In genomic region chr1:67555487-67556296, GRCh38 we compare ENCODE assay signal across 19 cellular contexts.
DNase-seq lines count a peak whose midpoint lies in the region; ATAC-seq, FAIRE-seq and TF ChIP-seq lines count a peak whose summit lies in the region.
"Had no signal": no experiment of that assay in that cellular context is flagged by ENCODE, and none has a peak within 500 bp of the region (broad histone marks: within the 10 kb centered on the region; RNA-seq: fewer than 3 reads in every experiment).

No MANE protein-coding gene starts in this region.

- ATAC-seq in PC-3 (no peak; the same call in 1 of the 2 replicates), HG03097 (IDR thresholded peaks at IDR 0.05; ENCODE audit: low FRiP score, unreplicated experiment) (no peak), GM19467 (IDR thresholded peaks at IDR 0.05; ENCODE audit: unreplicated experiment) (no peak)
- ATAC-seq: activated CD8-positive, alpha-beta memory T cell treated with anti-CD3 and anti-CD28 coated beads, Interleukin-2, amount 10 ng/mL, durations not matched to agents 7 days and 5 days; gastroesophageal sphincter; right cardiac atrium had no signal

- H3K4me2 ChIP-seq in GM23248 (ENCODE audit: unreplicated experiment) (no peak overlapping the region), PC-3 (ENCODE audit: low read length) (peak overlapping the region; percentile 78), keratinocyte (ENCODE audit: control insufficient read depth, extremely low read depth, insufficient read depth, low read depth, low read length) (peak overlapping the region; percentile 29), trophoblast cell (ENCODE audit: low read length) (no peak overlapping the region)

- H4K91ac ChIP-seq in trophoblast cell (ENCODE audit: low read depth, low read length), result no peak overlapping the region

- H4K20me1 ChIP-seq in GM23248 (ENCODE audit: insufficient read depth), result no peaks in the 10 kb centered on the region
- no peaks in the 10 kb centered on the region for H4K20me1 ChIP-seq in PC-3 (ENCODE audit: low read length)
- no peaks in the 10 kb centered on the region for H4K20me1 ChIP-seq in keratinocyte (ENCODE audit: control insufficient read depth, extremely low read depth, insufficient read depth, low read length)

- intact Hi-C loops in PC-3 (cut with micrococcal nuclease), result loop anchor here (1.0 to 5.0 kb wide), 3 partner anchors 21 to 277 kb away; partner anchors contain the start of gene GNG12

- DNase-seq in GM23248, result no peak
- no peak for DNase-seq in PC-3
- DNase-seq in keratinocyte (ENCODE audit: low read depth, low spot score), result no peak
- DNase-seq in trophoblast cell, result peak; percentile 85 to 90
- no peak for DNase-seq in stimulated activated CD4-positive, alpha-beta T cell treated with anti-CD3 and anti-CD28 coated beads, Interleukin-2, amount 100 ng/mL, for 24 hours
- DNase-seq: activated CD8-positive, alpha-beta memory T cell treated with anti-CD3 and anti-CD28 coated beads, Interleukin-2, amount 10 ng/mL, durations not matched to agents 7 days and 5 days; activated gamma-delta T cell; DMS79; KG1; NCI-H1048; NCI-H2171 treated with DMSO at 0.1 percent for 48 hours; NK-92 treated with Interleukin-12 subunit alpha and Interleukin-12 subunit beta, amount 100 ng/mL, for 24 hours; right cardiac atrium; Right ventricle myocardium superior; stimulated activated CD4-positive, alpha-beta T cell treated with anti-CD3 and anti-CD28 coated beads, Interleukin-2, amount 100 ng/mL, for 48 hours had no signal

- no peak overlapping the region for H2BK120ac ChIP-seq in trophoblast cell (ENCODE audit: insufficient read depth, low read length, poor library complexity)

- H4K12ac ChIP-seq in trophoblast cell (ENCODE audit: low read depth, low read length), result no peak overlapping the region

- H3F3A ChIP-seq in GM23248 (ENCODE audit: insufficient read depth) (peaks cover 19% of the 10 kb centered on the region), PC-3 (ENCODE audit: low read length, unreplicated experiment) (peaks cover 5% of the 10 kb centered on the region)

- CTCF ChIA-PET in PC-3 (lab: Charles Lee), result interaction anchor here (0.6 to 1.5 kb wide), 3 partner anchors 20 to 208 kb away, joined by 3 to 6 read pairs (median 4); no protein-coding TSS in a partner anchor

- H3K79me1 ChIP-seq in trophoblast cell (ENCODE audit: low read length), result peaks cover 2% of the 10 kb centered on the region

- TF ChIP-seq CTCF in PC-3 (conservative IDR thresholded peaks at IDR 0.05; ENCODE audit: low read depth, low read length) (no peak), keratinocyte (optimal IDR thresholded peaks at IDR 0.05 in 1 of 3, IDR thresholded peaks at IDR 0.05 in 1 of 3, conservative IDR thresholded peaks at IDR 0.05 in 1 of 3; ENCODE audit: extremely low read depth in 1 of 3, insufficient read depth in 2 of 3, low read length in 3 of 3) (no peak)

- H3K9me3 ChIP-seq in GM23248 (ENCODE audit: low read depth) (no peaks in the 10 kb centered on the region), PC-3 (ENCODE audit: low read length) (no peaks in the 10 kb centered on the region), keratinocyte (ENCODE audit: control insufficient read depth, low read depth, low read length) (no peaks in the 10 kb centered on the region), trophoblast cell (ENCODE audit: insufficient read depth, low read depth, low read length) (no peaks in the 10 kb centered on the region)
- H3K9me3 ChIP-seq: gastroesophageal sphincter, neutrophil had no signal

- 72 to 75% methylated on average over 14 of the region's 14 CpGs for WGBS in GM23248 (ENCODE audit: low coverage in 1 of 2, low lambda C conversion rate in 2 of 2, missing lambda C conversion rate in 2 of 2), 2 experiments
- WGBS in trophoblast cell (ENCODE audit: extremely low coverage, insufficient coverage, insufficient read length), result no CpG with 5 or more reads among the region's 14 CpGs

- dilution Hi-C loops in keratinocyte (cut with MboI; ENCODE audit: extremely low pct_ligation_motif_present, low sequenced_read_pairs), result no loop called here

- H3K4me3 ChIP-seq in GM23248 (no peak overlapping the region), PC-3 (ENCODE audit: low read length) (no peak overlapping the region), keratinocyte (ENCODE audit: control insufficient read depth in 2 of 3, extremely low read depth in 1 of 3, insufficient read depth in 2 of 3, low read depth in 1 of 3, low read length in 3 of 3) (no peak overlapping the region), trophoblast cell (ENCODE audit: low read depth, low read length) (no peak overlapping the region)
- H3K4me3 ChIP-seq: gastroesophageal sphincter had no signal

- H3K27ac ChIP-seq in GM23248 (no peak overlapping the region), PC-3 (ENCODE audit: low read length) (peak overlapping the region; percentile 86), keratinocyte (ENCODE audit: control insufficient read depth, insufficient read depth, low read length) (peak overlapping the region; percentile 51), trophoblast cell (ENCODE audit: low read depth, low read length) (no peak overlapping the region)
- H3K27ac ChIP-seq: gastroesophageal sphincter, neutrophil had no signal

- no peak overlapping the region for H3K4ac ChIP-seq in trophoblast cell (ENCODE audit: low read depth, low read length)

- H4K8ac ChIP-seq in trophoblast cell (ENCODE audit: low read depth, low read length), result no peak overlapping the region

- H3K23ac ChIP-seq in trophoblast cell (ENCODE audit: low read length), result no peak overlapping the region

- H3K36me3 ChIP-seq in GM23248 (ENCODE audit: low read depth), result no peaks in the 10 kb centered on the region
- H3K36me3 ChIP-seq in PC-3 (ENCODE audit: low read depth, low read length), result no peaks in the 10 kb centered on the region
- H3K36me3 ChIP-seq in keratinocyte (ENCODE audit: control insufficient read depth in 2 of 2, extremely low read depth in 1 of 2, insufficient read depth in 2 of 2, low read length in 2 of 2), result no peaks in the 10 kb centered on the region
- H3K36me3 ChIP-seq in trophoblast cell (ENCODE audit: control insufficient read depth in 1 of 2, insufficient read depth in 2 of 2, low read length in 2 of 2), result no peaks in the 10 kb centered on the region
- H3K36me3 ChIP-seq: gastroesophageal sphincter, neutrophil had no signal

- peaks cover 10% of the 10 kb centered on the region for H3K4me1 ChIP-seq in GM23248 (ENCODE audit: insufficient read depth)
- H3K4me1 ChIP-seq in PC-3 (ENCODE audit: insufficient read depth, low read length), result peaks cover 42% of the 10 kb centered on the region
- H3K4me1 ChIP-seq in keratinocyte (ENCODE audit: control insufficient read depth, extremely low read depth, insufficient read depth, low read length), result peaks cover 40% of the 10 kb centered on the region
- peaks cover 14 to 17% of the 10 kb centered on the region in 2 experiments for H3K4me1 ChIP-seq in trophoblast cell (ENCODE audit: control insufficient read depth in 1 of 2, insufficient read depth in 2 of 2, low read length in 2 of 2)

- POLR2A ChIA-PET in PC-3 (lab: Charles Lee; ENCODE audit: unreplicated experiment), result interaction anchor here (1.1 kb wide), 1 partner anchor 129 kb away, joined by 7 read pairs; the partner anchor contains the start of gene GADD45A

- H3K9ac ChIP-seq in GM23248 (no peak overlapping the region), PC-3 (ENCODE audit: low read length) (peak overlapping the region; percentile 33; the same call in 1 of the 2 replicates), keratinocyte (ENCODE audit: control insufficient read depth, extremely low read depth, insufficient read depth, low read length) (peak overlapping the region; percentile 13), trophoblast cell (ENCODE audit: low read length) (no peak overlapping the region)

- H2AFZ ChIP-seq in GM23248, result 0 out of 2 replicates have a peak overlapping the region, but pooled peaks have one; percentile 22
- H2AFZ ChIP-seq in PC-3 (ENCODE audit: low read length), result peak overlapping the region; percentile 71
- H2AFZ ChIP-seq in keratinocyte (ENCODE audit: control insufficient read depth, low read length), result peak overlapping the region; percentile 85
- no peak overlapping the region for H2AFZ ChIP-seq in trophoblast cell (ENCODE audit: insufficient read depth, low read length, poor library complexity)

- H2BK12ac ChIP-seq in trophoblast cell (ENCODE audit: low read length), result peak overlapping the region; percentile 42

- H2BK5ac ChIP-seq in trophoblast cell (ENCODE audit: low read depth, low read length, poor library complexity), result no peak overlapping the region

- no peak overlapping the region for H2AK5ac ChIP-seq in trophoblast cell (ENCODE audit: low read length)

- no peaks in the 10 kb centered on the region for H3K9me2 ChIP-seq in GM23248 (ENCODE audit: insufficient read depth)
- H3K9me2 ChIP-seq in PC-3 (replicated peaks; ENCODE audit: low read length), result no peaks in the 10 kb centered on the region

- BruUV-seq in PC-3 (replicated peaks; lab: Mats Ljungman, UMichigan), result no TSS peak

- in situ Hi-C loops in GM23248 (cut with MboI), result loop anchor here (10.0 kb wide), 1 partner anchor 199 kb away; no protein-coding TSS in a partner anchor

- FAIRE-seq in keratinocyte (lab: Jason Lieb, UNC), result peak; percentile 61

- H3K14ac ChIP-seq in trophoblast cell (ENCODE audit: low read length), result no peak overlapping the region

- H3K79me2 ChIP-seq in GM23248 (ENCODE audit: insufficient read depth) (no peaks in the 10 kb centered on the region), PC-3 (ENCODE audit: low read length) (no peaks in the 10 kb centered on the region), keratinocyte (ENCODE audit: control insufficient read depth, insufficient read depth, low read length) (no peaks in the 10 kb centered on the region), trophoblast cell (ENCODE audit: control insufficient read depth, insufficient read depth, low read length, poor library complexity) (no peaks in the 10 kb centered on the region)

- H3K18ac ChIP-seq in trophoblast cell (ENCODE audit: low read length), result no peak overlapping the region

- no peaks in the 10 kb centered on the region for H3K9me1 ChIP-seq in keratinocyte (ENCODE audit: control insufficient read depth, extremely low read depth, insufficient read depth, low read length)

- H3K27me3 ChIP-seq in GM23248 (replicated peaks; ENCODE audit: insufficient read depth) (no peaks in the 10 kb centered on the region), PC-3 (ENCODE audit: low read length) (no peaks in the 10 kb centered on the region), keratinocyte (ENCODE audit: control insufficient read depth, extremely low read depth, insufficient read depth, low read length) (no peaks in the 10 kb centered on the region), trophoblast cell (ENCODE audit: insufficient read depth, low read length) (no peaks in the 10 kb centered on the region)
- H3K27me3 ChIP-seq: gastroesophageal sphincter, neutrophil had no signal

Comparison
In these comparisons a context has a peak if more than half of its experiments do, and no peak if none do; other contexts are left out.
1. DNase-seq: peak in trophoblast cell (2 of 2); none in GM23248 (single experiment), PC-3 (single experiment), keratinocyte (single experiment) and stimulated activated CD4-positive, alpha-beta T cell treated with anti-CD3 and anti-CD28 coated beads, Interleukin-2, amount 100 ng/mL, for 24 hours (0 of 2).
2. H3K27ac ChIP-seq: peak in PC-3 (single experiment) and keratinocyte (single experiment); none in GM23248 (single experiment) and trophoblast cell (single experiment).
3. H3K4me2 ChIP-seq: peak in PC-3 (single experiment) and keratinocyte (single experiment); none in GM23248 (single experiment) and trophoblast cell (single experiment).
4. H3K9ac ChIP-seq: peak in PC-3 (single experiment) and keratinocyte (single experiment); none in GM23248 (single experiment) and trophoblast cell (single experiment).